Comparison of ENCODE assay signal across 8 cellular contexts in the genomic region with DNA sequence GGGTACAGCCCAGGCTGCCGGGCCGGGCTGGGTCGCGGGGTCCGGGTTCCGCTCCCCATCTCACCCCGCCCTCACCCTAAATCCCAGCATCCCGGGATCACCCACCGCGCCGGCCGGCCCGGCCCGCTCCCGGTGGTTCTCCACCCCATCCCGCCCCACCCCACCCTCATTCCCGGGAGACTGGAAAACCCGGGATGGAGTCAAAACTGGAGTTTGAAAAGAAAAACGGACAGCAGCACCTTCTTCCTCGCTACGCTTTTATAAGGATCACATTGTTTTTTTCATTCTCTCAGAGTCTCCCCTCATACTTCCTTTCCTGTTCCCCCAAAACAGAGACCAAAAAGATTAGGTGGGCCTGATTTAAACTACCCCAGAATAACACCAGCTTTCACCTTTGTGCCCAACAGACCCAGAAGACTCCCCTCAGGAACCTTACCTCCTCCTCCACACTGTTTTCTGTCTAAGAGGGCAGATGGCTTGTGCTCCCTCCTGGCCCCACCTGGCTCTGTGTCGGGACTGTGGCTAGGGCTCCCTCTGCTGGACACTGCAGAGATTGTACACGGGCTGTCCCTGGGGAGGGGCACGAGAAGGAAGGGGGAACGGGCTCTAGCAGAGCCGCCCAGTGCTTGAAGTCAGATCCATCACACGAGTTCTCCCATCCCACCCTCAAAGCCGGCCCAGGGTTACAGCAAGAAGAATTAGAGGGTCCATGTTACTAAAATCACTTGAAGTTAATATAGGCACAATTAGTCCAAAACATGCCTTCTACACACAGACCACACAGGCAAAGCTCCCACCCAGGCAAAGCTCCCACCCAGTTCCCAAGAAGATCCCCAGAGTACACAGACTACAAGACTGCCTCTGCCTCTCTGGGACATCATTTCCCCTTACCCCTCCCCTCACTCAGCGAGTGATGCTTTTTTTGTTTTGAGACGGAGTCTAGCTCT. TPM values are rescaled to one million over a fixed set of nuclear protein-coding genes. Genes with fewer than 3 reads are reported as not detected.
DNase-seq lines count a peak whose midpoint lies in the region; ATAC-seq and TF ChIP-seq lines count a peak whose summit lies in the region.

No MANE protein-coding gene starts in this region.

- BruUV-seq in Panc1 (replicated peaks; lab: Mats Ljungman, UMichigan) = no TSS peak

- no peaks in the 10 kb centered on the region for H4K20me1 ChIP-seq in KMS-11 (ENCODE audit: insufficient read depth)

- H3K9me3 ChIP-seq in Panc1 (ENCODE audit: control insufficient read depth, insufficient read depth, low read depth, low read length) = no peaks in the 10 kb centered on the region

- H3K36me3 ChIP-seq in KMS-11 (ENCODE audit: insufficient read depth) (no peaks in the 10 kb centered on the region), Panc1 (ENCODE audit: control insufficient read depth, insufficient read depth, low read length) (no peaks in the 10 kb centered on the region)

- peak overlapping the region; percentile 86 for H3K4me3 Mint-ChIP-seq in activated T-helper 1 cell treated with anti-CD3 and anti-CD28 coated beads, Interleukin-12 subunit alpha, Interleukin-12 subunit beta, Interleukin-2, Interleukin-4 antibody, amounts not matched to agents 30 ng/mL and 10 ng/mL and 1 ng/mL, durations not matched to agents 14 hours and 24 hours and 36 hours
- peak overlapping the region; percentile 87 for H3K4me3 Mint-ChIP-seq in natural killer cell treated with Interleukin-12 subunit alpha and Interleukin-12 subunit beta and Interleukin-15 and Interleukin-18, amount 100 ng/mL, for 72 hours

- H3K36me3 Mint-ChIP-seq in activated T-helper 1 cell treated with anti-CD3 and anti-CD28 coated beads, Interleukin-12 subunit alpha, Interleukin-12 subunit beta, Interleukin-2, Interleukin-4 antibody, amounts not matched to agents 30 ng/mL and 10 ng/mL and 1 ng/mL, durations not matched to agents 14 hours and 24 hours and 36 hours (ENCODE audit: low read depth) = peaks cover 3% of the 10 kb centered on the region
- H3K36me3 Mint-ChIP-seq in natural killer cell treated with Interleukin-12 subunit alpha and Interleukin-12 subunit beta and Interleukin-15 and Interleukin-18, amount 100 ng/mL, for 72 hours = no peaks in the 10 kb centered on the region

- DNase-seq in ELF-1 (ENCODE audit: low read depth, low spot score) (peak; percentile 97), Panc1 (ENCODE audit: low read depth, low spot score) (peak; percentile 94), fibroblast of pulmonary artery (ENCODE audit: low read depth) (peak; percentile 90)
- DNase-seq in activated T-helper 1 cell treated with anti-CD3 and anti-CD28 coated beads, Interleukin-12 subunit alpha, Interleukin-12 subunit beta, Interleukin-2, Interleukin-4 antibody, amounts not matched to agents 30 ng/mL and 10 ng/mL and 1 ng/mL, durations not matched to agents 14 hours and 24 hours and 36 hours (ENCODE audit: low spot score) = peak; percentile 85
- DNase-seq in natural killer cell treated with Interleukin-12 subunit alpha and Interleukin-12 subunit beta and Interleukin-15 and Interleukin-18, amount 100 ng/mL, for 72 hours (ENCODE audit: low spot score) = peak; percentile 86
- DNase-seq in stimulated activated naive CD4-positive, alpha-beta T cell treated with Interleukin-2 at 50 U/mL for 16 hours (lab: John Stamatoyannopoulos, UW) = peak; percentile 83

- H3K9me3 Mint-ChIP-seq in activated T-helper 1 cell treated with anti-CD3 and anti-CD28 coated beads, Interleukin-12 subunit alpha, Interleukin-12 subunit beta, Interleukin-2, Interleukin-4 antibody, amounts not matched to agents 30 ng/mL and 10 ng/mL and 1 ng/mL, durations not matched to agents 14 hours and 24 hours and 36 hours = no peaks in the 10 kb centered on the region
- H3K9me3 Mint-ChIP-seq in natural killer cell treated with Interleukin-12 subunit alpha and Interleukin-12 subunit beta and Interleukin-15 and Interleukin-18, amount 100 ng/mL, for 72 hours = no peaks in the 10 kb centered on the region

- H3K9ac ChIP-seq in KMS-11 = no peak overlapping the region

- TF ChIP-seq CTCF in KMS-11 (conservative IDR thresholded peaks at IDR 0.05; ENCODE audit: low read depth, low read length) (peak; percentile 100), Panc1 (IDR thresholded peaks at IDR 0.05) (peak; percentile 97), fibroblast of pulmonary artery (IDR thresholded peaks at IDR 0.05; ENCODE audit: low read length, missing control alignments) (peak; percentile 98)

- H3K4me1 ChIP-seq in KMS-11 (ENCODE audit: low read depth, poor library complexity, severe bottlenecking) = peaks cover 32% of the 10 kb centered on the region
- H3K4me1 ChIP-seq in Panc1 (ENCODE audit: control insufficient read depth, insufficient read depth, low read length) = peaks cover 15% of the 10 kb centered on the region

- no peak overlapping the region; the same call in 1 of the 2 replicates for H3K27ac ChIP-seq in KMS-11
- peak overlapping the region; percentile 85 for H3K27ac ChIP-seq in Panc1 (ENCODE audit: low read length)

- H3K4me3 ChIP-seq in KMS-11 (IDR thresholded peaks at IDR 0.05; ENCODE audit: insufficient read depth, low read depth, low read length) = no peak overlapping the region
- H3K4me3 ChIP-seq in Panc1 (ENCODE audit: low read depth in 2 of 2, low read length in 2 of 2) = peak overlapping the region; percentile 63 to 72
- peak overlapping the region; percentile 66 for H3K4me3 ChIP-seq in fibroblast of pulmonary artery (replicated peaks; ENCODE audit: low read depth, low read length)

- peak; percentile 69 for ATAC-seq in GM21786 (IDR thresholded peaks at IDR 0.05; ENCODE audit: unreplicated experiment)
- ATAC-seq in Panc1 = peak; percentile 87
- ATAC-seq in natural killer cell treated with Interleukin-12 subunit alpha and Interleukin-12 subunit beta and Interleukin-15 and Interleukin-18, amount 100 ng/mL, for 72 hours = peak; percentile 80 to 82

- peaks cover 21% of the 10 kb centered on the region for H3K27me3 Mint-ChIP-seq in activated T-helper 1 cell treated with anti-CD3 and anti-CD28 coated beads, Interleukin-12 subunit alpha, Interleukin-12 subunit beta, Interleukin-2, Interleukin-4 antibody, amounts not matched to agents 30 ng/mL and 10 ng/mL and 1 ng/mL, durations not matched to agents 14 hours and 24 hours and 36 hours (ENCODE audit: insufficient read depth)
- peaks cover 0 to 4% of the 10 kb centered on the region in 2 donors for H3K27me3 Mint-ChIP-seq in natural killer cell treated with Interleukin-12 subunit alpha and Interleukin-12 subunit beta and Interleukin-15 and Interleukin-18, amount 100 ng/mL, for 72 hours

- CTCF ChIA-PET in Panc1 (lab: Charles Lee) = interaction anchor here (0.7 kb wide), 2 partner anchors 10 to 223 kb away, joined by 3 to 6 read pairs; no protein-coding TSS in a partner anchor

- peak overlapping the region; percentile 53 for H2AFZ ChIP-seq in KMS-11 (ENCODE audit: low read depth)

- H3K4me2 ChIP-seq in KMS-11 = peak overlapping the region; percentile 88

- H3K4me1 Mint-ChIP-seq in activated T-helper 1 cell treated with anti-CD3 and anti-CD28 coated beads, Interleukin-12 subunit alpha, Interleukin-12 subunit beta, Interleukin-2, Interleukin-4 antibody, amounts not matched to agents 30 ng/mL and 10 ng/mL and 1 ng/mL, durations not matched to agents 14 hours and 24 hours and 36 hours (ENCODE audit: low read depth) = peaks cover 60% of the 10 kb centered on the region
- peaks cover 49 to 62% of the 10 kb centered on the region in 2 donors for H3K4me1 Mint-ChIP-seq in natural killer cell treated with Interleukin-12 subunit alpha and Interleukin-12 subunit beta and Interleukin-15 and Interleukin-18, amount 100 ng/mL, for 72 hours (ENCODE audit: low read depth in 2 of 2)

- intact Hi-C loops in Panc1 (cut with micrococcal nuclease; ENCODE audit: unreplicated experiment) = no loop called here
- intact Hi-C loops in activated T-helper 1 cell treated with anti-CD3 and anti-CD28 coated beads, Interleukin-12 subunit alpha, Interleukin-12 subunit beta, Interleukin-2, Interleukin-4 antibody, amounts not matched to agents 30 ng/mL and 10 ng/mL and 1 ng/mL, durations not matched to agents 14 hours and 24 hours and 36 hours (cut with micrococcal nuclease) = loop anchor here (1.0 kb wide), 2 partner anchors 14 to 199 kb away; no protein-coding TSS in a partner anchor

- H3K27ac Mint-ChIP-seq in activated T-helper 1 cell treated with anti-CD3 and anti-CD28 coated beads, Interleukin-12 subunit alpha, Interleukin-12 subunit beta, Interleukin-2, Interleukin-4 antibody, amounts not matched to agents 30 ng/mL and 10 ng/mL and 1 ng/mL, durations not matched to agents 14 hours and 24 hours and 36 hours = peak overlapping the region; percentile 72
- H3K27ac Mint-ChIP-seq in natural killer cell treated with Interleukin-12 subunit alpha and Interleukin-12 subunit beta and Interleukin-15 and Interleukin-18, amount 100 ng/mL, for 72 hours = peak overlapping the region; percentile 55 to 69

- POLR2A ChIA-PET in Panc1 (lab: Charles Lee) = no interaction called here

- no peaks in the 10 kb centered on the region for H3K79me2 ChIP-seq in KMS-11 (ENCODE audit: insufficient read depth, low read depth)

- in situ Hi-C loops in Panc1 (cut with HindIII; ENCODE audit: low pct_unique_long_range_greater_than_20kb, low sequenced_read_pairs) = no loop called here

- H3K27me3 ChIP-seq in KMS-11 (ENCODE audit: insufficient read depth, low read depth) (peaks cover 64% of the 10 kb centered on the region), Panc1 (ENCODE audit: control insufficient read depth, insufficient read depth, low read length) (no peaks in the 10 kb centered on the region)

RNA-seq across cellular contexts. Expression of a gene that starts 3.0 kb away (rescaled TPM):
- total RNA-seq in Panc1 (2021; ENCODE audit: unreplicated experiment) = 6.5 TPM
- 7.7 TPM for polyA plus RNA-seq in Panc1 (2012; ENCODE audit: insufficient read length)
- total RNA-seq in activated T-helper 1 cell treated with anti-CD3 and anti-CD28 coated beads, Interleukin-12 subunit alpha, Interleukin-12 subunit beta, Interleukin-2, Interleukin-4 antibody, amounts not matched to agents 30 ng/mL and 10 ng/mL and 1 ng/mL, durations not matched to agents 14 hours and 24 hours and 36 hours = 1.5 and 2.5 TPM in 2 replicates
- 1 to 10 TPM in 1 of 2 donors, under 1 TPM in 1; 0.61 to 1.0 TPM for total RNA-seq in natural killer cell treated with Interleukin-12 subunit alpha and Interleukin-12 subunit beta and Interleukin-15 and Interleukin-18, amount 100 ng/mL, for 72 hours

RNA-seq across cellular contexts. Expression of a gene that starts 7.5 kb away (rescaled TPM):
- total RNA-seq in Panc1 (2021; ENCODE audit: unreplicated experiment) = 0.59 TPM
- 0.35 TPM for polyA plus RNA-seq in Panc1 (2012; ENCODE audit: insufficient read length)
- total RNA-seq in activated T-helper 1 cell treated with anti-CD3 and anti-CD28 coated beads, Interleukin-12 subunit alpha, Interleukin-12 subunit beta, Interleukin-2, Interleukin-4 antibody, amounts not matched to agents 30 ng/mL and 10 ng/mL and 1 ng/mL, durations not matched to agents 14 hours and 24 hours and 36 hours = 0.22 and 0.41 TPM in 2 replicates
- total RNA-seq in natural killer cell treated with Interleukin-12 subunit alpha and Interleukin-12 subunit beta and Interleukin-15 and Interleukin-18, amount 100 ng/mL, for 72 hours = under 1 TPM in 1 of 2 donors, not detected in 1; 0.45 TPM

RNA-seq across cellular contexts. Expression of a gene that starts 17.1 kb away (rescaled TPM):
- total RNA-seq in Panc1 (2021; ENCODE audit: unreplicated experiment) = 0.92 TPM
- polyA plus RNA-seq in Panc1 (2012; ENCODE audit: insufficient read length) = 0.22 TPM
- 102 TPM in 2 replicates for total RNA-seq in activated T-helper 1 cell treated with anti-CD3 and anti-CD28 coated beads, Interleukin-12 subunit alpha, Interleukin-12 subunit beta, Interleukin-2, Interleukin-4 antibody, amounts not matched to agents 30 ng/mL and 10 ng/mL and 1 ng/mL, durations not matched to agents 14 hours and 24 hours and 36 hours
- total RNA-seq in natural killer cell treated with Interleukin-12 subunit alpha and Interleukin-12 subunit beta and Interleukin-15 and Interleukin-18, amount 100 ng/mL, for 72 hours = 100 to 1,000 TPM; 138 to 154 TPM

RNA-seq across cellular contexts. Expression of a gene that starts 25.3 kb away (rescaled TPM):
- 291 TPM for total RNA-seq in Panc1 (2021; ENCODE audit: unreplicated experiment)
- polyA plus RNA-seq in Panc1 (2012; ENCODE audit: insufficient read length) = 380 TPM
- total RNA-seq in activated T-helper 1 cell treated with anti-CD3 and anti-CD28 coated beads, Interleukin-12 subunit alpha, Interleukin-12 subunit beta, Interleukin-2, Interleukin-4 antibody, amounts not matched to agents 30 ng/mL and 10 ng/mL and 1 ng/mL, durations not matched to agents 14 hours and 24 hours and 36 hours = 283 and 318 TPM in 2 replicates
- 100 to 1,000 TPM; 336 to 446 TPM for total RNA-seq in natural killer cell treated with Interleukin-12 subunit alpha and Interleukin-12 subunit beta and Interleukin-15 and Interleukin-18, amount 100 ng/mL, for 72 hours

RNA-seq across cellular contexts. Expression of a gene that starts 28.0 kb away (rescaled TPM):
- not detected for total RNA-seq in Panc1 (2021; ENCODE audit: unreplicated experiment)
- not detected for polyA plus RNA-seq in Panc1 (2012; ENCODE audit: insufficient read length)
- total RNA-seq in activated T-helper 1 cell treated with anti-CD3 and anti-CD28 coated beads, Interleukin-12 subunit alpha, Interleukin-12 subunit beta, Interleukin-2, Interleukin-4 antibody, amounts not matched to agents 30 ng/mL and 10 ng/mL and 1 ng/mL, durations not matched to agents 14 hours and 24 hours and 36 hours = 0.15 TPM in 1 of 2 replicates, not detected in the other
- not detected for total RNA-seq in natural killer cell treated with Interleukin-12 subunit alpha and Interleukin-12 subunit beta and Interleukin-15 and Interleukin-18, amount 100 ng/mL, for 72 hours

Comparison
In these comparisons a context has a peak if more than half of its experiments do, and no peak if none do; other contexts are left out.
1. RNA of a gene that starts 17.1 kb away (total RNA-seq): 138 to 154 TPM in natural killer cell treated with Interleukin-12 subunit alpha and Interleukin-12 subunit beta and Interleukin-15 and Interleukin-18, amount 100 ng/mL, for 72 hours and 102 TPM in activated T-helper 1 cell treated with anti-CD3 and anti-CD28 coated beads, Interleukin-12 subunit alpha, Interleukin-12 subunit beta, Interleukin-2, Interleukin-4 antibody, amounts not matched to agents 30 ng/mL and 10 ng/mL and 1 ng/mL, durations not matched to agents 14 hours and 24 hours and 36 hours; 0.92 TPM in Panc1 (single experiment); every median in the first group is over 10 times any median in the second.
2. Peak in every context shown above with its lines, with median percentiles within 50 percentile points of each other: DNase-seq, ATAC-seq and CTCF ChIP-seq.